In the genomic region with DNA sequence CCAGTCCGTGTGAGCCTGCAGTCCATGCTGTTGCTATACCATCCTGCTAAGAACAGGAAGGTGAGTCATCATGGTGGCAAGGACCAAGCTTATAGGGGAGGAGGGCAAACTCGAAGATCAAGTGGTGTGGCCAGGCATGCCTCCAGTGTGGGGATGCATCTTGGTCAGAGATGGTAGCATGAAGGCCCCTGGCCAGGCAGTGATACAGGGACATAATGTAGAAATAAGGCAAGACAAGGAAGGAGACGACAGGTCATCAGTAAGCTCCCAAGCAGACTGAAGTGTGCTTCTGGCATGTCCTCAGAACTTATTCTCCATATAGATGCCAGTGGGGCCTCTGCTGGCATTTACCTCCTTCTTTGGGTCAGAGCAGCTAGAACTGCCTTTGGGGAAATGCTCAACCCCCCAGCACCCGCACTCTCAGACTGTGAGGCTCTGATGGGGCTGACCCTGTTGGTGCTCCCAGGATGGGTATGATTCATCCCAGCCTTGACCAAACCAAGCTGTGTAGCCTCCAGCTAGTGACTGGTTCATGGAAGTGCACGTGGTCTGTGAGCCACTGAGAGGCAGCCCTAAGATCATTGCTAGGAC, we compare ENCODE assay signal across 10 cellular contexts. TPM values are rescaled to one million over a fixed set of nuclear protein-coding genes. Genes with fewer than 3 reads are reported as not detected.
DNase-seq lines count a peak whose midpoint lies in the region; ATAC-seq and TF ChIP-seq lines count a peak whose summit lies in the region.
"Had no signal": no experiment of that assay in that cellular context is flagged by ENCODE, and none has a peak within 500 bp of the region (broad histone marks: within the 10 kb centered on the region; RNA-seq: fewer than 3 reads in every experiment).

No MANE protein-coding gene starts in this region.

- POLR2A ChIA-PET in activated CD4-positive, alpha-beta memory T cell treated with anti-CD3 and anti-CD28 coated beads, Interleukin-2, amount 10 ng/mL, durations not matched to agents 7 days and 5 days (lab: Charles Lee), result interaction anchor here (0.9 kb wide), 1 partner anchor 9 kb away, joined by 3 read pairs; no protein-coding TSS in a partner anchor

- peaks cover 7 to 18% of the 10 kb centered on the region in 2 donors for H3K27me3 Mint-ChIP-seq in natural killer cell treated with Interleukin-12 subunit alpha and Interleukin-12 subunit beta and Interleukin-15 and Interleukin-18, amount 100 ng/mL, for 72 hours
- peaks cover 17 to 23% of the 10 kb centered on the region in 2 donors for H3K27me3 Mint-ChIP-seq in natural killer cell (ENCODE audit: low read depth in 2 of 2)
- peaks cover 31% of the 10 kb centered on the region for H3K27me3 Mint-ChIP-seq in activated CD4-positive, alpha-beta memory T cell treated with anti-CD3 and anti-CD28 coated beads, Interleukin-2, amount 10 ng/mL, durations not matched to agents 7 days and 5 days

- CTCF ChIA-PET in activated CD4-positive, alpha-beta memory T cell treated with anti-CD3 and anti-CD28 coated beads, Interleukin-2, amount 10 ng/mL, durations not matched to agents 7 days and 5 days (lab: Charles Lee), result interaction anchor here (1.3 kb wide), 1 partner anchor 10 kb away, joined by 3 read pairs; no protein-coding TSS in a partner anchor

- DNase-seq in natural killer cell treated with Interleukin-12 subunit alpha and Interleukin-12 subunit beta and Interleukin-15 and Interleukin-18, amount 100 ng/mL, for 72 hours (ENCODE audit: low spot score), result no peak
- DNase-seq in natural killer cell (no peak), foreskin keratinocyte (peak; percentile 29 to 54), SKM-1 (lab: John Stamatoyannopoulos, UW; ENCODE audit: unreplicated experiment) (no peak), HPDE6-E6E7 (ENCODE audit: extremely low spot score) (no peak), SK-N-DZ (ENCODE audit: low spot score) (no peak)
- peak; percentile 15 for DNase-seq in activated CD4-positive, alpha-beta memory T cell treated with anti-CD3 and anti-CD28 coated beads, Interleukin-2, amount 10 ng/mL, durations not matched to agents 7 days and 5 days
- DNase-seq: activated gamma-delta T cell treated with Interleukin-2 at 50 U/mL for 16 hours had no signal

- no peaks in the 10 kb centered on the region for H3K36me3 Mint-ChIP-seq in natural killer cell treated with Interleukin-12 subunit alpha and Interleukin-12 subunit beta and Interleukin-15 and Interleukin-18, amount 100 ng/mL, for 72 hours
- no peaks in the 10 kb centered on the region for H3K36me3 Mint-ChIP-seq in natural killer cell
- no peaks in the 10 kb centered on the region for H3K36me3 Mint-ChIP-seq in activated CD4-positive, alpha-beta memory T cell treated with anti-CD3 and anti-CD28 coated beads, Interleukin-2, amount 10 ng/mL, durations not matched to agents 7 days and 5 days (ENCODE audit: low read depth)

- peaks cover 7 to 11% of the 10 kb centered on the region in 2 donors for H3K4me1 Mint-ChIP-seq in natural killer cell treated with Interleukin-12 subunit alpha and Interleukin-12 subunit beta and Interleukin-15 and Interleukin-18, amount 100 ng/mL, for 72 hours (ENCODE audit: low read depth in 2 of 2)
- H3K4me1 Mint-ChIP-seq in natural killer cell, result peaks cover 8 to 9% of the 10 kb centered on the region in 2 donors
- peaks cover 12% of the 10 kb centered on the region for H3K4me1 Mint-ChIP-seq in activated CD4-positive, alpha-beta memory T cell treated with anti-CD3 and anti-CD28 coated beads, Interleukin-2, amount 10 ng/mL, durations not matched to agents 7 days and 5 days

- H3K27me3 ChIP-seq in foreskin keratinocyte, result peaks cover 18% of the 10 kb centered on the region

- ATAC-seq in natural killer cell treated with Interleukin-12 subunit alpha and Interleukin-12 subunit beta and Interleukin-15 and Interleukin-18, amount 100 ng/mL, for 72 hours, result peak; percentile 29 to 59
- ATAC-seq in natural killer cell, result no peak
- peak; percentile 79 for ATAC-seq in foreskin keratinocyte
- no peak for ATAC-seq in HG03159 (IDR thresholded peaks at IDR 0.05; ENCODE audit: unreplicated experiment)

- no peak overlapping the region for H3K27ac ChIP-seq in foreskin keratinocyte
- H3K27ac ChIP-seq: epithelial cell of prostate had no signal

- intact Hi-C loops in natural killer cell (cut with micrococcal nuclease), result no loop called here

- no peak overlapping the region for H3K27ac Mint-ChIP-seq in natural killer cell treated with Interleukin-12 subunit alpha and Interleukin-12 subunit beta and Interleukin-15 and Interleukin-18, amount 100 ng/mL, for 72 hours
- H3K27ac Mint-ChIP-seq in natural killer cell, result no peak overlapping the region
- no peak overlapping the region for H3K27ac Mint-ChIP-seq in activated CD4-positive, alpha-beta memory T cell treated with anti-CD3 and anti-CD28 coated beads, Interleukin-2, amount 10 ng/mL, durations not matched to agents 7 days and 5 days

- no peaks in the 10 kb centered on the region for H3K4me1 ChIP-seq in foreskin keratinocyte

- H3K4me3 Mint-ChIP-seq in natural killer cell treated with Interleukin-12 subunit alpha and Interleukin-12 subunit beta and Interleukin-15 and Interleukin-18, amount 100 ng/mL, for 72 hours, result no peak overlapping the region
- H3K4me3 Mint-ChIP-seq in natural killer cell, result no peak overlapping the region
- no peak overlapping the region for H3K4me3 Mint-ChIP-seq in activated CD4-positive, alpha-beta memory T cell treated with anti-CD3 and anti-CD28 coated beads, Interleukin-2, amount 10 ng/mL, durations not matched to agents 7 days and 5 days

- TF ChIP-seq CTCF in natural killer cell (IDR thresholded peaks at IDR 0.05) (no peak), foreskin keratinocyte (conservative IDR thresholded peaks at IDR 0.05) (no peak)

- H3K9me3 Mint-ChIP-seq in natural killer cell treated with Interleukin-12 subunit alpha and Interleukin-12 subunit beta and Interleukin-15 and Interleukin-18, amount 100 ng/mL, for 72 hours, result no peaks in the 10 kb centered on the region
- H3K9me3 Mint-ChIP-seq in natural killer cell, result no peaks in the 10 kb centered on the region
- H3K9me3 Mint-ChIP-seq in activated CD4-positive, alpha-beta memory T cell treated with anti-CD3 and anti-CD28 coated beads, Interleukin-2, amount 10 ng/mL, durations not matched to agents 7 days and 5 days, result no peaks in the 10 kb centered on the region

RNA-seq across cellular contexts. Expression of a gene that starts 52.5 kb away (rescaled TPM):
- not detected for total RNA-seq in natural killer cell treated with Interleukin-12 subunit alpha and Interleukin-12 subunit beta and Interleukin-15 and Interleukin-18, amount 100 ng/mL, for 72 hours
- total RNA-seq in natural killer cell (not detected), foreskin keratinocyte (not detected in 2 replicates)
- not detected for total RNA-seq in activated CD4-positive, alpha-beta memory T cell treated with anti-CD3 and anti-CD28 coated beads, Interleukin-2, amount 10 ng/mL, durations not matched to agents 7 days and 5 days
- polyA plus RNA-seq in foreskin keratinocyte, result not detected in 2 replicates
- not detected in 2 replicates for polyA plus RNA-seq in SK-N-DZ (2014; cell fraction: cytosol; rRNA removed)
- polyA plus RNA-seq in SK-N-DZ (2014; cell fraction: nucleus; rRNA removed), result not detected in 2 replicates

Comparison
In these comparisons a context has a peak if more than half of its experiments do, and no peak if none do; other contexts are left out.
1. ATAC-seq: peak in natural killer cell treated with Interleukin-12 subunit alpha and Interleukin-12 subunit beta and Interleukin-15 and Interleukin-18, amount 100 ng/mL, for 72 hours (2 of 2) and foreskin keratinocyte (single experiment); none in natural killer cell (0 of 3) and HG03159 (single experiment).
2. DNase-seq: peak in activated CD4-positive, alpha-beta memory T cell treated with anti-CD3 and anti-CD28 coated beads, Interleukin-2, amount 10 ng/mL, durations not matched to agents 7 days and 5 days (single experiment) and foreskin keratinocyte (2 of 2); none in natural killer cell treated with Interleukin-12 subunit alpha and Interleukin-12 subunit beta and Interleukin-15 and Interleukin-18, amount 100 ng/mL, for 72 hours (single experiment), natural killer cell (single experiment), SKM-1 (single experiment), HPDE6-E6E7 (single experiment) and SK-N-DZ (single experiment).